ENCODE assay signal across 8 cellular contexts in genomic region chr6:108168980-108169800, GRCh38. TPM values are rescaled to one million over a fixed set of nuclear protein-coding genes. Genes with fewer than 3 reads are reported as not detected.
DNase-seq lines count a peak whose midpoint lies in the region; ATAC-seq lines count a peak whose summit lies in the region.

No MANE protein-coding gene starts in this region.

- peak overlapping the region; percentile 49 for H3K4me3 Mint-ChIP-seq in activated CD4-positive, alpha-beta T cell treated with anti-CD3 and anti-CD28 coated beads for 36 hours
- peak overlapping the region; percentile 77 to 80 for H3K4me3 Mint-ChIP-seq in activated T-cell treated with anti-CD3 and anti-CD28 coated beads, Interleukin-2, amount 50 U/mL, for 72 hours
- peak overlapping the region; percentile 72 to 79 for H3K4me3 Mint-ChIP-seq in stimulated activated naive B cell treated with anti-CD40 and anti-IgM and Interleukin-4, amounts not matched to agents 10 μg/mL and 1 μg/mL and 100 μg/mL, for 72 hours

- H3K27me3 ChIP-seq in iPS-20b (ENCODE audit: insufficient read depth, low read length), result peaks cover 100% of the 10 kb centered on the region

- H3K36me3 ChIP-seq in iPS-20b (ENCODE audit: insufficient read depth, low read depth, low read length), result no peaks in the 10 kb centered on the region

- POLR2A ChIA-PET in activated CD4-positive, alpha-beta T cell treated with anti-CD3 and anti-CD28 coated beads for 36 hours (lab: Charles Lee), result interaction anchor here (0.6 kb wide), 1 partner anchor 48 kb away, joined by 3 read pairs; no protein-coding TSS in a partner anchor

- no peaks in the 10 kb centered on the region for H3K9me3 Mint-ChIP-seq in activated CD4-positive, alpha-beta T cell treated with anti-CD3 and anti-CD28 coated beads for 36 hours (ENCODE audit: low read depth)
- H3K9me3 Mint-ChIP-seq in activated T-cell treated with anti-CD3 and anti-CD28 coated beads, Interleukin-2, amount 50 U/mL, for 72 hours, result no peaks in the 10 kb centered on the region
- H3K9me3 Mint-ChIP-seq in stimulated activated naive B cell treated with anti-CD40 and anti-IgM and Interleukin-4, amounts not matched to agents 10 μg/mL and 1 μg/mL and 100 μg/mL, for 72 hours, result peaks cover 0 to 1% of the 10 kb centered on the region in 2 donors

- H3K27me3 Mint-ChIP-seq in activated CD4-positive, alpha-beta T cell treated with anti-CD3 and anti-CD28 coated beads for 36 hours, result peaks cover 81% of the 10 kb centered on the region
- peaks cover 89% of the 10 kb centered on the region for H3K27me3 Mint-ChIP-seq in activated T-cell treated with anti-CD3 and anti-CD28 coated beads, Interleukin-2, amount 50 U/mL, for 72 hours (ENCODE audit: low read depth)
- H3K27me3 Mint-ChIP-seq in stimulated activated naive B cell treated with anti-CD40 and anti-IgM and Interleukin-4, amounts not matched to agents 10 μg/mL and 1 μg/mL and 100 μg/mL, for 72 hours, result peaks cover 80 to 95% of the 10 kb centered on the region in 2 donors

- DNase-seq in activated CD4-positive, alpha-beta T cell treated with anti-CD3 and anti-CD28 coated beads for 36 hours, result no peak
- DNase-seq in activated CD4-positive, alpha-beta T cell treated with anti-CD3 and anti-CD28 coated beads for 4 hours, result no peak
- peak in 1 of 2 donors; percentile 19 for DNase-seq in activated T-cell treated with anti-CD3 and anti-CD28 coated beads, Interleukin-2, amount 50 U/mL, for 72 hours
- DNase-seq in stimulated activated naive B cell treated with anti-CD40 and anti-IgM and Interleukin-4, amounts not matched to agents 10 μg/mL and 1 μg/mL and 100 μg/mL, for 72 hours, result no peak
- DNase-seq in NCI-H128 (lab: John Stamatoyannopoulos, UW; ENCODE audit: unreplicated experiment), result no peak

- intact Hi-C loops in activated CD4-positive, alpha-beta T cell treated with anti-CD3 and anti-CD28 coated beads for 36 hours (cut with DNase I, micrococcal nuclease), result loop anchor here in 1 of 2 experiments (5.0 kb wide), 1 partner anchor 682 kb away; no protein-coding TSS in a partner anchor

- H3K4me3 ChIP-seq in iPS-20b (ENCODE audit: low read length), result peak overlapping the region; percentile 38; the same call in 1 of the 2 replicates

- CTCF ChIA-PET in activated CD4-positive, alpha-beta T cell treated with anti-CD3 and anti-CD28 coated beads for 36 hours (lab: Charles Lee), result interaction anchor here (0.9 to 2.8 kb wide), 7 partner anchors 8 to 511 kb away, joined by 3 to 8 read pairs (median 5); no protein-coding TSS in a partner anchor

- H3K9me3 ChIP-seq in iPS-20b (ENCODE audit: insufficient read depth, low read depth, low read length), result peaks cover under 1% of the 10 kb centered on the region; the same call in 1 of the 2 replicates

- H3K36me3 Mint-ChIP-seq in activated CD4-positive, alpha-beta T cell treated with anti-CD3 and anti-CD28 coated beads for 36 hours (ENCODE audit: low read depth), result no peaks in the 10 kb centered on the region
- H3K36me3 Mint-ChIP-seq in activated T-cell treated with anti-CD3 and anti-CD28 coated beads, Interleukin-2, amount 50 U/mL, for 72 hours (ENCODE audit: insufficient read depth in 2 of 2), result no peaks in the 10 kb centered on the region
- peaks cover 2 to 7% of the 10 kb centered on the region in 2 donors for H3K36me3 Mint-ChIP-seq in stimulated activated naive B cell treated with anti-CD40 and anti-IgM and Interleukin-4, amounts not matched to agents 10 μg/mL and 1 μg/mL and 100 μg/mL, for 72 hours

- peak; percentile 54 for ATAC-seq in activated CD4-positive, alpha-beta T cell treated with anti-CD3 and anti-CD28 coated beads for 36 hours
- ATAC-seq in activated T-cell treated with anti-CD3 and anti-CD28 coated beads, Interleukin-2, amount 50 U/mL, for 72 hours (replicated peaks in 1 of 2), result peak; percentile 49 to 58
- peak; percentile 36 to 47 for ATAC-seq in stimulated activated naive B cell treated with anti-CD40 and anti-IgM and Interleukin-4, amounts not matched to agents 10 μg/mL and 1 μg/mL and 100 μg/mL, for 72 hours (replicated peaks)
- ATAC-seq in GM21786 (IDR thresholded peaks at IDR 0.05; ENCODE audit: unreplicated experiment) (no peak), HG02759 (IDR thresholded peaks at IDR 0.05; ENCODE audit: unreplicated experiment) (no peak)

- H3K4me1 ChIP-seq in iPS-20b (ENCODE audit: insufficient read depth, low read length), result peaks cover 16% of the 10 kb centered on the region; the same call in 1 of the 2 replicates

- no peak overlapping the region for H3K27ac Mint-ChIP-seq in activated CD4-positive, alpha-beta T cell treated with anti-CD3 and anti-CD28 coated beads for 36 hours
- no peak overlapping the region for H3K27ac Mint-ChIP-seq in activated T-cell treated with anti-CD3 and anti-CD28 coated beads, Interleukin-2, amount 50 U/mL, for 72 hours
- peak overlapping the region; percentile 33 for H3K27ac Mint-ChIP-seq in stimulated activated naive B cell treated with anti-CD40 and anti-IgM and Interleukin-4, amounts not matched to agents 10 μg/mL and 1 μg/mL and 100 μg/mL, for 72 hours

- no peak overlapping the region for H3K27ac ChIP-seq in iPS-20b (ENCODE audit: low read length)

- H3K9ac ChIP-seq in iPS-20b (ENCODE audit: low read depth, low read length), result no peak overlapping the region

- H3K4me1 Mint-ChIP-seq in activated CD4-positive, alpha-beta T cell treated with anti-CD3 and anti-CD28 coated beads for 36 hours, result peaks cover 40% of the 10 kb centered on the region
- H3K4me1 Mint-ChIP-seq in activated T-cell treated with anti-CD3 and anti-CD28 coated beads, Interleukin-2, amount 50 U/mL, for 72 hours (ENCODE audit: low read depth), result peaks cover 53% of the 10 kb centered on the region
- H3K4me1 Mint-ChIP-seq in stimulated activated naive B cell treated with anti-CD40 and anti-IgM and Interleukin-4, amounts not matched to agents 10 μg/mL and 1 μg/mL and 100 μg/mL, for 72 hours, result peaks cover 37 to 72% of the 10 kb centered on the region in 2 donors

RNA-seq across cellular contexts. Expression of gene NR2E1, which starts 3.4 kb away (rescaled TPM):
- not detected for total RNA-seq in activated CD4-positive, alpha-beta T cell treated with anti-CD3 and anti-CD28 coated beads for 36 hours
- total RNA-seq in activated T-cell treated with anti-CD3 and anti-CD28 coated beads, Interleukin-2, amount 50 U/mL, for 72 hours, result not detected

Comparison
In these comparisons a context has a peak if more than half of its experiments do, and no peak if none do; other contexts are left out.
1. ATAC-seq: peak in activated CD4-positive, alpha-beta T cell treated with anti-CD3 and anti-CD28 coated beads for 36 hours (single experiment), activated T-cell treated with anti-CD3 and anti-CD28 coated beads, Interleukin-2, amount 50 U/mL, for 72 hours (2 of 2) and stimulated activated naive B cell treated with anti-CD40 and anti-IgM and Interleukin-4, amounts not matched to agents 10 μg/mL and 1 μg/mL and 100 μg/mL, for 72 hours (2 of 2); none in GM21786 (single experiment) and HG02759 (single experiment).
2. Peak in every context shown above with its lines, with median percentiles within 50 percentile points of each other: H3K4me3 Mint-ChIP-seq.